In genomic region chr3:12810013-12810780, GRCh38 we compare ENCODE assay signal across 1 cellular context.
TF ChIP-seq lines count a peak whose summit lies in the region.

No MANE protein-coding gene starts in this region.

TF ChIP-seq in K562, 482 proteins besides CTCF, POLR2A, EP300 and RAD21 (continued from another document and continues in another):
- no peak for TF ChIP-seq GTF3C2 (IDR thresholded peaks at IDR 0.05; ENCODE audit: borderline replicate concordance, extremely low read depth, insufficient read length)
- no peak for TF ChIP-seq DDX20 (tag; IDR thresholded peaks at IDR 0.05; ENCODE audit: low read depth)
- no peak for TF ChIP-seq BHLHE40 (IDR thresholded peaks at IDR 0.05; ENCODE audit: low read length)
- no peak for TF ChIP-seq ZSCAN29 (IDR thresholded peaks at IDR 0.05)
- TF ChIP-seq PBX2 (CRISPR knock-in tag; IDR thresholded peaks at IDR 0.05; ENCODE audit: low read depth): no peak
- no peak for TF ChIP-seq PBX2 (tag; conservative IDR thresholded peaks at IDR 0.05; ENCODE audit: low read depth)
- no peak for TF ChIP-seq UBTF (IDR thresholded peaks at IDR 0.05; ENCODE audit: borderline replicate concordance in 1 of 2, low read depth in 2 of 2, low read length in 2 of 2)
- TF ChIP-seq MCM3 (IDR thresholded peaks at IDR 0.05): no peak
- no peak for TF ChIP-seq NCOA2 (IDR thresholded peaks at IDR 0.05; ENCODE audit: partially characterized antibody in 2 of 2)
- TF ChIP-seq HDAC2 (IDR thresholded peaks at IDR 0.05): 0 out of 2 replicates have a peak, but pooled peaks have one; percentile 23
- no peak for TF ChIP-seq TRIM25 (IDR thresholded peaks at IDR 0.05; ENCODE audit: borderline replicate concordance)
- no peak for TF ChIP-seq JUNB (CRISPR knock-in tag; conservative IDR thresholded peaks at IDR 0.05)
- TF ChIP-seq RBM39 (optimal IDR thresholded peaks at IDR 0.05; ENCODE audit: low read depth, low read length): no peak
- TF ChIP-seq FIP1L1 (IDR thresholded peaks at IDR 0.05; ENCODE audit: low read depth, low read length, poor library complexity, severe bottlenecking): peak; percentile 84
- peak; percentile 54; the same call in 1 of the 2 replicates for TF ChIP-seq VEZF1 (CRISPR knock-in tag; IDR thresholded peaks at IDR 0.05)
- no peak for TF ChIP-seq ATF4 (CRISPR knock-in tag; IDR thresholded peaks at IDR 0.05)
- no peak for TF ChIP-seq KLF6 (CRISPR knock-in tag; IDR thresholded peaks at IDR 0.05; ENCODE audit: borderline replicate concordance)
- 0 out of 2 replicates have a peak, but pooled peaks have one; percentile 43 for TF ChIP-seq RUNX1 (IDR thresholded peaks at IDR 0.05; ENCODE audit: low read depth)
- no peak for TF ChIP-seq ZBTB12 (CRISPR knock-in tag; IDR thresholded peaks at IDR 0.05)
- peak; percentile 67 for TF ChIP-seq ZFX (CRISPR knock-in tag; IDR thresholded peaks at IDR 0.05)
- no peak for TF ChIP-seq DPF2 (IDR thresholded peaks at IDR 0.05)
- no peak for TF ChIP-seq ZNF507 (tag; conservative IDR thresholded peaks at IDR 0.05)
- TF ChIP-seq CREB5 (CRISPR knock-in tag; IDR thresholded peaks at IDR 0.05): no peak
- no peak for TF ChIP-seq SMAD1 (IDR thresholded peaks at IDR 0.05; ENCODE audit: low read depth, low read length, partially characterized antibody)
- no peak for TF ChIP-seq CEBPZ (IDR thresholded peaks at IDR 0.05; ENCODE audit: borderline replicate concordance, low read depth, low read length)
- no peak for TF ChIP-seq ZNF197 (CRISPR knock-in tag; IDR thresholded peaks at IDR 0.05; ENCODE audit: low read depth)
- no peak for TF ChIP-seq KDM1A (IDR thresholded peaks at IDR 0.05)
- no peak for TF ChIP-seq ZNF445 (CRISPR knock-in tag; IDR thresholded peaks at IDR 0.05; ENCODE audit: low read depth)
- TF ChIP-seq GMEB1 (CRISPR knock-in tag; IDR thresholded peaks at IDR 0.05): no peak
- no peak for TF ChIP-seq TFAM (CRISPR knock-in tag; conservative IDR thresholded peaks at IDR 0.05)
- TF ChIP-seq ZNF696 (CRISPR knock-in tag; conservative IDR thresholded peaks at IDR 0.05): no peak
- no peak for TF ChIP-seq RBM22 (IDR thresholded peaks at IDR 0.05; ENCODE audit: low read depth, low read length, poor library complexity, severe bottlenecking)
- TF ChIP-seq SNRNP70 (optimal IDR thresholded peaks at IDR 0.05; ENCODE audit: low read depth, low read length): no peak
- peak; percentile 55; the same call in 1 of the 2 replicates for TF ChIP-seq ZNF263 (CRISPR knock-in tag; IDR thresholded peaks at IDR 0.05; ENCODE audit: borderline replicate concordance)
- TF ChIP-seq ILF3 (IDR thresholded peaks at IDR 0.05; ENCODE audit: borderline replicate concordance): no peak
- no peak for TF ChIP-seq SRSF1 (IDR thresholded peaks at IDR 0.05; ENCODE audit: low read depth, low read length)
- no peak for TF ChIP-seq FOXP1 (CRISPR knock-in tag; IDR thresholded peaks at IDR 0.05)
- TF ChIP-seq NR2C1 (IDR thresholded peaks at IDR 0.05): no peak
- TF ChIP-seq NR2C1 (tag; IDR thresholded peaks at IDR 0.05): no peak
